10 cellular contexts compared by ENCODE assay signal in the genomic region with DNA sequence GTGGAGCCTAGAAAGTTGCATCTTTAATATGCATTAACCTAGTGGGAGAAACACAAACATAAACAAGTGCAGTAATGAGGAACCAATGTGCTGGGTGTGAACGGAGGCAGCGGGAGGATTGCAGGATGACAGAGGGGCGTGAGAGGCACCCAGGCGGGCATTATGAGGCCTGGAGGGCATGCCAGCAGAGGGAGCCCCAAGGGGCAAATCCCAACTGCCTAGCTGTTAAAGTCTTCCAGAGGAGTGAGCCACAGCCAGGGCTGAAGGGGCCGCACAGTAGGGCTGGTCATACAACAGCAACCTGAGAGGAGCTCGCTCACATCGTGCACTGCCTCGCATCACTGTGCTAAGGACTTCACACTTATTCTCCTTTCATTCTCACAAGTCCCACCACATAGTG. TPM values are rescaled to one million over a fixed set of nuclear protein-coding genes. Genes with fewer than 3 reads are reported as not detected.
DNase-seq lines count a peak whose midpoint lies in the region; ATAC-seq and TF ChIP-seq lines count a peak whose summit lies in the region.
"Had no signal": no experiment of that assay in that cellular context is flagged by ENCODE, and none has a peak within 500 bp of the region (broad histone marks: within the 10 kb centered on the region; RNA-seq: fewer than 3 reads in every experiment).

No MANE protein-coding gene starts in this region.

- H3K4me3 ChIP-seq in mucosa of descending colon (no peak overlapping the region), tibial artery (no peak overlapping the region)
- H3K4me3 ChIP-seq: gastrocnemius medialis, skin epidermis had no signal

- no peak overlapping the region for H3K27ac ChIP-seq in tibial artery
- H3K27ac ChIP-seq: gastrocnemius medialis, skin epidermis had no signal

- peaks cover 2% of the 10 kb centered on the region for H3K9me3 Mint-ChIP-seq in glutamatergic neuron (ENCODE audit: unreplicated experiment)

- H3K9me3 ChIP-seq in mucosa of descending colon (no peaks in the 10 kb centered on the region), tibial artery (no peaks in the 10 kb centered on the region)
- H3K9me3 ChIP-seq: gastrocnemius medialis had no signal

- DNase-seq in EH (ENCODE audit: low read depth) (peak; percentile 37), HuH-7 (ENCODE audit: low spot score) (peak; percentile 47), astrocyte of the hippocampus (ENCODE audit: low read depth, low spot score) (peak; percentile 26), mucosa of descending colon (peak in 2 of 3 donors; percentile 44 to 55), glutamatergic neuron (no peak), tibial artery (no peak), C1 segment of cervical spinal cord (lab: John Stamatoyannopoulos, UW) (no peak)
- DNase-seq: gastrocnemius medialis had no signal

- no peaks in the 10 kb centered on the region for H3K36me3 Mint-ChIP-seq in glutamatergic neuron (ENCODE audit: unreplicated experiment)

- intact Hi-C loops in mucosa of descending colon (cut with DNase I, micrococcal nuclease) (loop anchor here (5.0 kb wide), 1 partner anchor 263 kb away; a partner anchor contains a TSS), tibial artery (cut with DNase I; ENCODE audit: low total_unique reads) (no loop called here)

- no peak overlapping the region for H3K4me3 Mint-ChIP-seq in glutamatergic neuron (ENCODE audit: unreplicated experiment)

- no peaks in the 10 kb centered on the region for H3K36me3 ChIP-seq in mucosa of descending colon (ENCODE audit: low read depth)
- H3K36me3 ChIP-seq in tibial artery, result no peaks in the 10 kb centered on the region
- H3K36me3 ChIP-seq: gastrocnemius medialis had no signal

- H3K4me1 ChIP-seq in mucosa of descending colon (ENCODE audit: low read depth) (peaks cover 10% of the 10 kb centered on the region), tibial artery (no peaks in the 10 kb centered on the region)
- H3K4me1 ChIP-seq: gastrocnemius medialis had no signal

- no peak overlapping the region for H3K27ac Mint-ChIP-seq in glutamatergic neuron (ENCODE audit: unreplicated experiment)

- no peaks in the 10 kb centered on the region for H3K27me3 ChIP-seq in tibial artery

- H3K4me1 Mint-ChIP-seq in glutamatergic neuron (ENCODE audit: low read depth, unreplicated experiment), result no peaks in the 10 kb centered on the region

- TF ChIP-seq CTCF in mucosa of descending colon (IDR thresholded peaks at IDR 0.05), result no peak
- TF ChIP-seq CTCF in glutamatergic neuron (IDR thresholded peaks at IDR 0.05; ENCODE audit: partially characterized antibody, unreplicated experiment), result no peak
- no peak for TF ChIP-seq CTCF in tibial artery (IDR thresholded peaks at IDR 0.05)

- peak; percentile 46 for ATAC-seq in mucosa of descending colon
- no peak for ATAC-seq in GM21528 (IDR thresholded peaks at IDR 0.05; ENCODE audit: low FRiP score, unreplicated experiment)
- ATAC-seq: gastrocnemius medialis had no signal

- H3K27me3 Mint-ChIP-seq in glutamatergic neuron (ENCODE audit: unreplicated experiment), result no peaks in the 10 kb centered on the region

RNA-seq across cellular contexts. Expression of a gene that starts 13.3 kb away (rescaled TPM):
- 1 to 10 TPM; 2.8 to 8.0 (median 2.9) TPM for total RNA-seq in mucosa of descending colon
- 7.5 TPM for total RNA-seq in glutamatergic neuron (ENCODE audit: unreplicated experiment)

RNA-seq across cellular contexts. Expression of a gene that starts 17.4 kb away (rescaled TPM):
- total RNA-seq in mucosa of descending colon, result 100 to 1,000 TPM in 1 of 3 donors, 10 to 100 TPM in 2; 68.5 to 104 (median 93.1) TPM
- total RNA-seq in glutamatergic neuron (ENCODE audit: unreplicated experiment), result 46.7 TPM

Comparison
In these comparisons a context has a peak if more than half of its experiments do, and no peak if none do; other contexts are left out.
1. DNase-seq: peak in EH (single experiment), HuH-7 (single experiment), astrocyte of the hippocampus (single experiment) and mucosa of descending colon (2 of 3); none in glutamatergic neuron (single experiment), tibial artery (0 of 2) and C1 segment of cervical spinal cord (0 of 14).